Comparison of ENCODE assay signal across 17 cellular contexts in the genomic region with DNA sequence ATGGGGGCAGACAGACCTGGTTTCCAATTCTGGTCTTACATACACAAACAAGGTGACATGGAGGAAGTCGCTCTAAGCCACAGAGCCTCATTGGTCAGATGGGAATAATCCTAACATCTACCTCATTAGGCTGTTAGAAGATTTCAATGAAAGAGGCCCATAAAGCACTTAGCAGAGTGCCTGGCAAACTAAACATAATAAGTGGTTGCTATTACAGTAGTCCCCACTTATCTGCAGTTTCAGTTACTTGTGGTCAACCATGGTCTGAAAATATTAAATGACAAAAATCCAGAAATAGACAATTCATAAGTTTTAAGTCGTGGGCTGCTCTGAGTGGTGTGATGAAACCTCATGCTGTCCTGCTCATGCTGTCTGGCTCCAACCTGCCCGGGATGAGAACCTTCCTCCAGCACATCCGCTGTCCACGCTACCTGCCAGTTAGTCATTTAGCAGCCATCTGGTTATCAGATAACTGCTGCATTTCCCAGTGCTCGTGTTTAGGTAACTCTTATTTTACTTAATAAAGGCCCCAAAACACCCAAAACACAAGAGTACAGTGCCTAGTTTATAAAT.
"Had no signal": no experiment of that assay in that cellular context is flagged by ENCODE, and none has a peak within 500 bp of the region (broad histone marks: within the 10 kb centered on the region; RNA-seq: fewer than 3 reads in every experiment).

No MANE protein-coding gene starts in this region.

- DNase-seq: effector CD8-positive, alpha-beta T cell; foreskin melanocyte; heart left ventricle; hippocampal formation; left colon; left ventricle myocardium superior; mesenchymal stem cell; midbrain; nucleus accumbens; ovary; sigmoid colon; stimulated activated CD4-positive, alpha-beta T cell treated with anti-CD3 and anti-CD28 coated beads, Interleukin-2, amount 100 ng/mL, for 24 hours; stimulated activated CD4-positive, alpha-beta T cell treated with anti-CD3 and anti-CD28 coated beads, Interleukin-4, amount 100 ng/mL, for 4 hours; stimulated activated naive B cell treated with anti-CD40 and anti-IgM and Interleukin-4, amounts not matched to agents 10 μg/mL and 1 μg/mL and 100 μg/mL, for 72 hours; stimulated activated naive CD8-positive, alpha-beta T cell treated with anti-CD3 and anti-CD28 coated beads, Interleukin-15, amount 100 ng/mL, for 72 hours; testis; upper lobe of right lung had no signal

- ATAC-seq: heart left ventricle; left colon; left ventricle myocardium superior; stimulated activated naive B cell treated with anti-CD40 and anti-IgM and Interleukin-4, amounts not matched to agents 10 μg/mL and 1 μg/mL and 100 μg/mL, for 72 hours; stimulated activated naive CD8-positive, alpha-beta T cell treated with anti-CD3 and anti-CD28 coated beads, Interleukin-15, amount 100 ng/mL, for 72 hours; upper lobe of right lung had no signal
